Comparison of ENCODE assay signal across 8 cellular contexts in the genomic region with DNA sequence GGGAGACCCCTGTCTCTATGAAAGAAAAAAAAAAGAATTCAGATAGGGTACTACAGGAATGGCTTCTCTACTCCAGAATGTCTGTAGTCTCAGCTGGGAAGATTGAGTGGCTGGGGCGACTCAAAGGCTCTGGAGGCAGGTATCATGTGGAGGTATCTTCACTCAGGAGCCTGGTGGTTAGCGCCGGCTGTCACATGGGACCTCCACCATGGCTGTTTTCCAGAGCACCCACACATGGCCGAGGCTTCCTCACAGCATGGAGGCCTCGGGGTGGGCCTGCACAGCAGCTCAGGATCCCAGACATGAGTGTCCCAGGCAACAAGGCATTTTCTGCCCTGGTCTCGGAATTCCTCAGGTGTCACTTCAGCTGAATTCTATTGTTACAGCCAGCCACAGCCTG. TPM values are rescaled to one million over a fixed set of nuclear protein-coding genes. Genes with fewer than 3 reads are reported as not detected.
"Had no signal": no experiment of that assay in that cellular context is flagged by ENCODE, and none has a peak within 500 bp of the region (broad histone marks: within the 10 kb centered on the region; RNA-seq: fewer than 3 reads in every experiment).

No MANE protein-coding gene starts in this region.

- H3K9me3 Mint-ChIP-seq: IgD-negative memory B cell had no signal

- ATAC-seq: HepG2, K562 had no signal

- H3K27ac ChIP-seq: HL-60, KMS-11 had no signal

- H3K27ac Mint-ChIP-seq: IgD-negative memory B cell had no signal

- DNase-seq: IMR-90, KBM-7, KG1 had no signal

- H3K27me3 Mint-ChIP-seq: IgD-negative memory B cell had no signal

- H3K4me3 ChIP-seq: K562 had no signal

RNA-seq across cellular contexts. Expression of gene PLEKHA7, which starts 53.2 kb away (rescaled TPM):
- total RNA-seq: IMR-90 had no signal
